In the genomic region with DNA sequence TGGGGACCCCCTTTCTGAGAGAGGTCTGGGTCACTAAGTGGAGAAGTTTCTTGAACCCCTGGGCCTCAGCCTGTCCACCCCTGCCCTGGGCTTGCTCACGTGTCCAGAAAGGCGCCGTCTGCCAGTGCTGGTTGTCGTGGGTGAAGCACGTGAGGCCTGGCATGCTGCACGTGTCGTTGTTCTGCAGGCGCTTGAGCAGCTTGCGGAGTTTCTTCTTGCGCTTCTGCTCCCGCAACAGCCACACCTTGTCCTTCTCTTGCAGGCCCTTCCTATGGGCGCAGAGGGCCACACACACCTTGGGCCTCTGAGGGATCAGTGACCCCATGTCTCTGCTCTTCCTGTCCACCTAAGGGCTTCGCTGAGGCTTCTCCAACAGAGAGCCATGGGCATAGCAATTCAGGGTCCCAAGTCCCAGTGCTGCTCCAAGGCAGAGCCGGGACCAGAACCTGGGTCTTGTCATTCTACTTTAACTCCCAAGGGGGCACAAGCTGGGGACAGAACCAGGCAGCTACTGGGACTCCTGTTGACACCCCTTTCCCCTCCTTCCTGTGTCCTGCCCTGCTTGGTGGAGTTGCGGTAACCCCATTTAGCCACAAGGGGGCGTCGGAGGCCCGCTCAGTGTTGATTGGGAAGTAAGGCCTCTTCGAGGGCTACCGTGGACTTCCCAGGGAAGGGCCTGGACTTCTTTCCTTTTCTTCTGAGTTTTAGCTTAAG, we compare ENCODE assay signal across 7 cellular contexts.
A peak's percentile ranks its signal among the peaks of the same experiment; 100 is the strongest.
DNase-seq lines count a peak whose midpoint lies in the region; ATAC-seq and TF ChIP-seq lines count a peak whose summit lies in the region.

No MANE protein-coding gene starts in this region.

- H3K4me1 ChIP-seq in adipocyte (ENCODE audit: control insufficient read depth, insufficient read depth, low read length): peaks cover 6% of the 10 kb centered on the region

- peak; percentile 92 for TF ChIP-seq CTCF in GM13976 (IDR thresholded peaks at IDR 0.05; ENCODE audit: borderline replicate concordance, control extremely low read depth, extremely low read depth, insufficient read depth, missing control alignments)
- TF ChIP-seq CTCF in retinal pigment epithelial cell (conservative IDR thresholded peaks at IDR 0.05; ENCODE audit: low read depth, low read length): peak; percentile 98

- DNase-seq in GM13976 (ENCODE audit: low spot score): peak; percentile 88
- DNase-seq in NCI-H1048 (lab: John Stamatoyannopoulos, UW): peak; percentile 42
- DNase-seq in T-helper 1 cell: peak; percentile 36 to 70 (median 54)
- DNase-seq in adipocyte (ENCODE audit: low read depth): peak; percentile 83
- DNase-seq in left cardiac atrium: peak; percentile 76
- DNase-seq in retinal pigment epithelial cell (ENCODE audit: low read depth): no peak

- no peaks in the 10 kb centered on the region for H3K9me3 ChIP-seq in adipocyte (ENCODE audit: control insufficient read depth, low read length)

- no peaks in the 10 kb centered on the region for H3K27me3 ChIP-seq in adipocyte (replicated peaks; ENCODE audit: control insufficient read depth, insufficient read depth, low read length)

- H3K4me3 ChIP-seq in adipocyte (ENCODE audit: low read length) (no peak overlapping the region), retinal pigment epithelial cell (ENCODE audit: low read length) (no peak overlapping the region)

- in situ Hi-C loops in GM13976 (cut with MboI; ENCODE audit: low sequenced_read_pairs, unreplicated experiment): no loop called here

- peak overlapping the region; percentile 58 for H3K9ac ChIP-seq in adipocyte (ENCODE audit: low read length)

- ATAC-seq in left cardiac atrium (peak; percentile 81 to 84), GM19397 (IDR thresholded peaks at IDR 0.05; ENCODE audit: unreplicated experiment) (no peak)

- intact Hi-C loops in left cardiac atrium (cut with DNase I): loop anchor here (1.0 to 5.0 kb wide), 2 partner anchors 957 to 959 kb away; no protein-coding TSS in a partner anchor

- peaks cover 38% of the 10 kb centered on the region for H3K36me3 ChIP-seq in adipocyte (ENCODE audit: control insufficient read depth, insufficient read depth, low read length, severe bottlenecking)
